ENCODE assay signal across 1 cellular context in the genomic region with DNA sequence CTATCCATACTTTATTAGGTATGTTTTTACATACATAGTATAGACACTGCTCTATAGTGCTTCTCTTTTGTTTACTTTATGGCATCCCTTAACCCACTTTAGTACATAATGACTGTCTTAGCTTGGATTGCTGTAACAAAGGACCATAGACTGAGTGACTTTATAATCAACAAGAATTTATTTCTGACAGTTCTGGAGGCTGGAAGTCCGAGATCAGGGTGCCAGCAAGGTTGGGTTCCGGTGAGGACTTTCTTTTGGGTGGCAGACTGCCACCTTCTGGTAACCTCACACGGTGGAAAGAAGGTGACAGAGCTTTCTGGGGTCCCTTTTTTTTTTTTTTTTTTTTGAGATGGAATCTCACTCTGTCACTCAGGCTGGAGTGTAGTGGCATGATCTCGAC.
TF ChIP-seq lines count a peak whose summit lies in the region.

No MANE protein-coding gene starts in this region.

TF ChIP-seq in HepG2, 621 proteins besides CTCF, POLR2A, EP300 and RAD21 (continued from another document and continues in another):
- TF ChIP-seq, protein P1, sequence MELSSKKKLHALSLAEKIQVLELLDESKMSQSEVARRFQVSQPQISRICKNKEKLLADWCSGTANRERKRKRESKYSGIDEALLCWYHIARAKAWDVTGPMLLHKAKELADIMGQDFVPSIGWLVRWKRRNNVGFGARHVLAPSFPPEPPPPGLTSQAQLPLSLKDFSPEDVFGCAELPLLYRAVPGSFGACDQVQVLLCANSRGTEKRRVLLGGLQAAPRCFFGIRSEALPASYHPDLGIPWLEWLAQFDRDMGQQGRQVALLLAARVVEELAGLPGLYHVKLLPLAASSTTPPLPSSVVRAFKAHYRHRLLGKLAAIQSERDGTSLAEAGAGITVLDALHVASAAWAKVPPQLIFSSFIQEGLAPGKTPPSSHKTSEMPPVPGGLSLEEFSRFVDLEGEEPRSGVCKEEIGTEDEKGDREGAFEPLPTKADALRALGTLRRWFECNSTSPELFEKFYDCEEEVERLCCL (CRISPR knock-in tag; IDR thresholded peaks at IDR 0.05; ENCODE audit: borderline replicate concordance), result no peak
- TF ChIP-seq SMAD3 (CRISPR knock-in tag; IDR thresholded peaks at IDR 0.05) (no peak), SYNCRIP (IDR thresholded peaks at IDR 0.05; ENCODE audit: insufficient read depth, low read depth, low read length) (no peak), NR2F6 (IDR thresholded peaks at IDR 0.05) (no peak), NR2F6 (CRISPR knock-in tag; IDR thresholded peaks at IDR 0.05) (peak; percentile 49; the same call in 1 of the 2 replicates), STAT5B (CRISPR knock-in tag; IDR thresholded peaks at IDR 0.05) (no peak), SRY (CRISPR knock-in tag; IDR thresholded peaks at IDR 0.05) (no peak), ZNF326 (CRISPR knock-in tag; IDR thresholded peaks at IDR 0.05; ENCODE audit: borderline replicate concordance) (no peak), ZNF569 (CRISPR knock-in tag; IDR thresholded peaks at IDR 0.05; ENCODE audit: borderline replicate concordance) (no peak), ARID2 (CRISPR knock-in tag; IDR thresholded peaks at IDR 0.05; ENCODE audit: borderline replicate concordance) (no peak), NFIB (CRISPR knock-in tag; IDR thresholded peaks at IDR 0.05; ENCODE audit: borderline replicate concordance) (no peak), YEATS4 (CRISPR knock-in tag; IDR thresholded peaks at IDR 0.05; ENCODE audit: borderline replicate concordance) (0 out of 2 replicates have a peak, but pooled peaks have one; percentile 23), HNF4A (CRISPR knock-in tag; IDR thresholded peaks at IDR 0.05) (no peak), GATAD2A (CRISPR knock-in tag; IDR thresholded peaks at IDR 0.05) (0 out of 2 replicates have a peak, but pooled peaks have one; percentile 14), PCBP1 (IDR thresholded peaks at IDR 0.05; ENCODE audit: borderline replicate concordance, low read depth, low read length) (no peak), STAG1 (CRISPR knock-in tag; IDR thresholded peaks at IDR 0.05) (peak; percentile 75), RFX5 (IDR thresholded peaks at IDR 0.05; ENCODE audit: low read depth, low read length) (no peak), SMC3 (IDR thresholded peaks at IDR 0.05; ENCODE audit: low read length) (peak; percentile 60), SAFB2 (CRISPR knock-in tag; IDR thresholded peaks at IDR 0.05; ENCODE audit: borderline replicate concordance, low read depth) (no peak), ISL2 (CRISPR knock-in tag; IDR thresholded peaks at IDR 0.05) (0 out of 2 replicates have a peak, but pooled peaks have one; percentile 15), TBX2 (CRISPR knock-in tag; IDR thresholded peaks at IDR 0.05; ENCODE audit: borderline replicate concordance) (no peak), HOXA3 (CRISPR knock-in tag; IDR thresholded peaks at IDR 0.05) (peak; percentile 23; the same call in 1 of the 2 replicates), HDAC2 (CRISPR knock-in tag; IDR thresholded peaks at IDR 0.05) (no peak), ZNF629 (CRISPR knock-in tag; conservative IDR thresholded peaks at IDR 0.05) (no peak), FIP1L1 (IDR thresholded peaks at IDR 0.05; ENCODE audit: borderline replicate concordance, insufficient read depth, low read depth, low read length) (no peak), TP53 (CRISPR knock-in tag; conservative IDR thresholded peaks at IDR 0.05) (no peak), THAP11 (CRISPR knock-in tag; IDR thresholded peaks at IDR 0.05) (no peak), SALL1 (CRISPR knock-in tag; IDR thresholded peaks at IDR 0.05) (no peak), ZNF33B (CRISPR knock-in tag; IDR thresholded peaks at IDR 0.05) (no peak), ZNF180 (CRISPR knock-in tag; IDR thresholded peaks at IDR 0.05; ENCODE audit: borderline replicate concordance, low read depth) (no peak), FOXO1 (CRISPR knock-in tag; IDR thresholded peaks at IDR 0.05) (no peak), SMARCE1 (IDR thresholded peaks at IDR 0.05; ENCODE audit: borderline replicate concordance) (no peak), RELA (CRISPR knock-in tag; IDR thresholded peaks at IDR 0.05) (no peak), ZNF644 (CRISPR knock-in tag; IDR thresholded peaks at IDR 0.05; ENCODE audit: low read depth) (no peak)
- TF ChIP-seq, protein P2, sequence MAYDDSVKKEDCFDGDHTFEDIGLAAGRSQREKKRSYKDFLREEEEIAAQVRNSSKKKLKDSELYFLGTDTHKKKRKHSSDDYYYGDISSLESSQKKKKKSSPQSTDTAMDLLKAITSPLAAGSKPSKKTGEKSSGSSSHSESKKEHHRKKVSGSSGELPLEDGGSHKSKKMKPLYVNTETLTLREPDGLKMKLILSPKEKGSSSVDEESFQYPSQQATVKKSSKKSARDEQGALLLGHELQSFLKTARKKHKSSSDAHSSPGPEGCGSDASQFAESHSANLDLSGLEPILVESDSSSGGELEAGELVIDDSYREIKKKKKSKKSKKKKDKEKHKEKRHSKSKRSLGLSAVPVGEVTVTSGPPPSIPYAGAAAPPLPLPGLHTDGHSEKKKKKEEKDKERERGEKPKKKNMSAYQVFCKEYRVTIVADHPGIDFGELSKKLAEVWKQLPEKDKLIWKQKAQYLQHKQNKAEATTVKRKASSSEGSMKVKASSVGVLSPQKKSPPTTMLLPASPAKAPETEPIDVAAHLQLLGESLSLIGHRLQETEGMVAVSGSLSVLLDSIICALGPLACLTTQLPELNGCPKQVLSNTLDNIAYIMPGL (CRISPR knock-in tag; IDR thresholded peaks at IDR 0.05; ENCODE audit: borderline replicate concordance in 1 of 2, low read depth in 1 of 2), result no peak
- TF ChIP-seq, protein P3, sequence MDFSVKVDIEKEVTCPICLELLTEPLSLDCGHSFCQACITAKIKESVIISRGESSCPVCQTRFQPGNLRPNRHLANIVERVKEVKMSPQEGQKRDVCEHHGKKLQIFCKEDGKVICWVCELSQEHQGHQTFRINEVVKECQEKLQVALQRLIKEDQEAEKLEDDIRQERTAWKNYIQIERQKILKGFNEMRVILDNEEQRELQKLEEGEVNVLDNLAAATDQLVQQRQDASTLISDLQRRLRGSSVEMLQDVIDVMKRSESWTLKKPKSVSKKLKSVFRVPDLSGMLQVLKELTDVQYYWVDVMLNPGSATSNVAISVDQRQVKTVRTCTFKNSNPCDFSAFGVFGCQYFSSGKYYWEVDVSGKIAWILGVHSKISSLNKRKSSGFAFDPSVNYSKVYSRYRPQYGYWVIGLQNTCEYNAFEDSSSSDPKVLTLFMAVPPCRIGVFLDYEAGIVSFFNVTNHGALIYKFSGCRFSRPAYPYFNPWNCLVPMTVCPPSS (IDR thresholded peaks at IDR 0.05), result no peak
- TF ChIP-seq, protein P4, sequence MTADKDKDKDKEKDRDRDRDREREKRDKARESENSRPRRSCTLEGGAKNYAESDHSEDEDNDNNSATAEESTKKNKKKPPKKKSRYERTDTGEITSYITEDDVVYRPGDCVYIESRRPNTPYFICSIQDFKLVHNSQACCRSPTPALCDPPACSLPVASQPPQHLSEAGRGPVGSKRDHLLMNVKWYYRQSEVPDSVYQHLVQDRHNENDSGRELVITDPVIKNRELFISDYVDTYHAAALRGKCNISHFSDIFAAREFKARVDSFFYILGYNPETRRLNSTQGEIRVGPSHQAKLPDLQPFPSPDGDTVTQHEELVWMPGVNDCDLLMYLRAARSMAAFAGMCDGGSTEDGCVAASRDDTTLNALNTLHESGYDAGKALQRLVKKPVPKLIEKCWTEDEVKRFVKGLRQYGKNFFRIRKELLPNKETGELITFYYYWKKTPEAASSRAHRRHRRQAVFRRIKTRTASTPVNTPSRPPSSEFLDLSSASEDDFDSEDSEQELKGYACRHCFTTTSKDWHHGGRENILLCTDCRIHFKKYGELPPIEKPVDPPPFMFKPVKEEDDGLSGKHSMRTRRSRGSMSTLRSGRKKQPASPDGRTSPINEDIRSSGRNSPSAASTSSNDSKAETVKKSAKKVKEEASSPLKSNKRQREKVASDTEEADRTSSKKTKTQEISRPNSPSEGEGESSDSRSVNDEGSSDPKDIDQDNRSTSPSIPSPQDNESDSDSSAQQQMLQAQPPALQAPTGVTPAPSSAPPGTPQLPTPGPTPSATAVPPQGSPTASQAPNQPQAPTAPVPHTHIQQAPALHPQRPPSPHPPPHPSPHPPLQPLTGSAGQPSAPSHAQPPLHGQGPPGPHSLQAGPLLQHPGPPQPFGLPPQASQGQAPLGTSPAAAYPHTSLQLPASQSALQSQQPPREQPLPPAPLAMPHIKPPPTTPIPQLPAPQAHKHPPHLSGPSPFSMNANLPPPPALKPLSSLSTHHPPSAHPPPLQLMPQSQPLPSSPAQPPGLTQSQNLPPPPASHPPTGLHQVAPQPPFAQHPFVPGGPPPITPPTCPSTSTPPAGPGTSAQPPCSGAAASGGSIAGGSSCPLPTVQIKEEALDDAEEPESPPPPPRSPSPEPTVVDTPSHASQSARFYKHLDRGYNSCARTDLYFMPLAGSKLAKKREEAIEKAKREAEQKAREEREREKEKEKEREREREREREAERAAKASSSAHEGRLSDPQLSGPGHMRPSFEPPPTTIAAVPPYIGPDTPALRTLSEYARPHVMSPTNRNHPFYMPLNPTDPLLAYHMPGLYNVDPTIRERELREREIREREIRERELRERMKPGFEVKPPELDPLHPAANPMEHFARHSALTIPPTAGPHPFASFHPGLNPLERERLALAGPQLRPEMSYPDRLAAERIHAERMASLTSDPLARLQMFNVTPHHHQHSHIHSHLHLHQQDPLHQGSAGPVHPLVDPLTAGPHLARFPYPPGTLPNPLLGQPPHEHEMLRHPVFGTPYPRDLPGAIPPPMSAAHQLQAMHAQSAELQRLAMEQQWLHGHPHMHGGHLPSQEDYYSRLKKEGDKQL (CRISPR knock-in tag; IDR thresholded peaks at IDR 0.05; ENCODE audit: low read depth), result no peak
- TF ChIP-seq, protein P5, sequence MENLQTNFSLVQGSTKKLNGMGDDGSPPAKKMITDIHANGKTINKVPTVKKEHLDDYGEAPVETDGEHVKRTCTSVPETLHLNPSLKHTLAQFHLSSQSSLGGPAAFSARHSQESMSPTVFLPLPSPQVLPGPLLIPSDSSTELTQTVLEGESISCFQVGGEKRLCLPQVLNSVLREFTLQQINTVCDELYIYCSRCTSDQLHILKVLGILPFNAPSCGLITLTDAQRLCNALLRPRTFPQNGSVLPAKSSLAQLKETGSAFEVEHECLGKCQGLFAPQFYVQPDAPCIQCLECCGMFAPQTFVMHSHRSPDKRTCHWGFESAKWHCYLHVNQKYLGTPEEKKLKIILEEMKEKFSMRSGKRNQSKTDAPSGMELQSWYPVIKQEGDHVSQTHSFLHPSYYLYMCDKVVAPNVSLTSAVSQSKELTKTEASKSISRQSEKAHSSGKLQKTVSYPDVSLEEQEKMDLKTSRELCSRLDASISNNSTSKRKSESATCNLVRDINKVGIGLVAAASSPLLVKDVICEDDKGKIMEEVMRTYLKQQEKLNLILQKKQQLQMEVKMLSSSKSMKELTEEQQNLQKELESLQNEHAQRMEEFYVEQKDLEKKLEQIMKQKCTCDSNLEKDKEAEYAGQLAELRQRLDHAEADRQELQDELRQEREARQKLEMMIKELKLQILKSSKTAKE (CRISPR knock-in tag; IDR thresholded peaks at IDR 0.05; ENCODE audit: borderline replicate concordance), result no peak
- TF ChIP-seq, protein P6, sequence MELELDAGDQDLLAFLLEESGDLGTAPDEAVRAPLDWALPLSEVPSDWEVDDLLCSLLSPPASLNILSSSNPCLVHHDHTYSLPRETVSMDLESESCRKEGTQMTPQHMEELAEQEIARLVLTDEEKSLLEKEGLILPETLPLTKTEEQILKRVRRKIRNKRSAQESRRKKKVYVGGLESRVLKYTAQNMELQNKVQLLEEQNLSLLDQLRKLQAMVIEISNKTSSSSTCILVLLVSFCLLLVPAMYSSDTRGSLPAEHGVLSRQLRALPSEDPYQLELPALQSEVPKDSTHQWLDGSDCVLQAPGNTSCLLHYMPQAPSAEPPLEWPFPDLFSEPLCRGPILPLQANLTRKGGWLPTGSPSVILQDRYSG (CRISPR knock-in tag; IDR thresholded peaks at IDR 0.05), result no peak
- TF ChIP-seq, protein P7, sequence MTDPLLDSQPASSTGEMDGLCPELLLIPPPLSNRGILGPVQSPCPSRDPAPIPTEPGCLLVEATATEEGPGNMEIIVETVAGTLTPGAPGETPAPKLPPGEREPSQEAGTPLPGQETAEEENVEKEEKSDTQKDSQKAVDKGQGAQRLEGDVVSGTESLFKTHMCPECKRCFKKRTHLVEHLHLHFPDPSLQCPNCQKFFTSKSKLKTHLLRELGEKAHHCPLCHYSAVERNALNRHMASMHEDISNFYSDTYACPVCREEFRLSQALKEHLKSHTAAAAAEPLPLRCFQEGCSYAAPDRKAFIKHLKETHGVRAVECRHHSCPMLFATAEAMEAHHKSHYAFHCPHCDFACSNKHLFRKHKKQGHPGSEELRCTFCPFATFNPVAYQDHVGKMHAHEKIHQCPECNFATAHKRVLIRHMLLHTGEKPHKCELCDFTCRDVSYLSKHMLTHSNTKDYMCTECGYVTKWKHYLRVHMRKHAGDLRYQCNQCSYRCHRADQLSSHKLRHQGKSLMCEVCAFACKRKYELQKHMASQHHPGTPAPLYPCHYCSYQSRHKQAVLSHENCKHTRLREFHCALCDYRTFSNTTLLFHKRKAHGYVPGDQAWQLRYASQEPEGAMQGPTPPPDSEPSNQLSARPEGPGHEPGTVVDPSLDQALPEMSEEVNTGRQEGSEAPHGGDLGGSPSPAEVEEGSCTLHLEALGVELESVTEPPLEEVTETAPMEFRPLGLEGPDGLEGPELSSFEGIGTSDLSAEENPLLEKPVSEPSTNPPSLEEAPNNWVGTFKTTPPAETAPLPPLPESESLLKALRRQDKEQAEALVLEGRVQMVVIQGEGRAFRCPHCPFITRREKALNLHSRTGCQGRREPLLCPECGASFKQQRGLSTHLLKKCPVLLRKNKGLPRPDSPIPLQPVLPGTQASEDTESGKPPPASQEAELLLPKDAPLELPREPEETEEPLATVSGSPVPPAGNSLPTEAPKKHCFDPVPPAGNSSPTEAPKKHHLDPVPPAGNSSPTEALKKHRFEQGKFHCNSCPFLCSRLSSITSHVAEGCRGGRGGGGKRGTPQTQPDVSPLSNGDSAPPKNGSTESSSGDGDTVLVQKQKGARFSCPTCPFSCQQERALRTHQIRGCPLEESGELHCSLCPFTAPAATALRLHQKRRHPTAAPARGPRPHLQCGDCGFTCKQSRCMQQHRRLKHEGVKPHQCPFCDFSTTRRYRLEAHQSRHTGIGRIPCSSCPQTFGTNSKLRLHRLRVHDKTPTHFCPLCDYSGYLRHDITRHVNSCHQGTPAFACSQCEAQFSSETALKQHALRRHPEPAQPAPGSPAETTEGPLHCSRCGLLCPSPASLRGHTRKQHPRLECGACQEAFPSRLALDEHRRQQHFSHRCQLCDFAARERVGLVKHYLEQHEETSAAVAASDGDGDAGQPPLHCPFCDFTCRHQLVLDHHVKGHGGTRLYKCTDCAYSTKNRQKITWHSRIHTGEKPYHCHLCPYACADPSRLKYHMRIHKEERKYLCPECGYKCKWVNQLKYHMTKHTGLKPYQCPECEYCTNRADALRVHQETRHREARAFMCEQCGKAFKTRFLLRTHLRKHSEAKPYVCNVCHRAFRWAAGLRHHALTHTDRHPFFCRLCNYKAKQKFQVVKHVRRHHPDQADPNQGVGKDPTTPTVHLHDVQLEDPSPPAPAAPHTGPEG (CRISPR knock-in tag; IDR thresholded peaks at IDR 0.05), result no peak
- TF ChIP-seq, protein P8, sequence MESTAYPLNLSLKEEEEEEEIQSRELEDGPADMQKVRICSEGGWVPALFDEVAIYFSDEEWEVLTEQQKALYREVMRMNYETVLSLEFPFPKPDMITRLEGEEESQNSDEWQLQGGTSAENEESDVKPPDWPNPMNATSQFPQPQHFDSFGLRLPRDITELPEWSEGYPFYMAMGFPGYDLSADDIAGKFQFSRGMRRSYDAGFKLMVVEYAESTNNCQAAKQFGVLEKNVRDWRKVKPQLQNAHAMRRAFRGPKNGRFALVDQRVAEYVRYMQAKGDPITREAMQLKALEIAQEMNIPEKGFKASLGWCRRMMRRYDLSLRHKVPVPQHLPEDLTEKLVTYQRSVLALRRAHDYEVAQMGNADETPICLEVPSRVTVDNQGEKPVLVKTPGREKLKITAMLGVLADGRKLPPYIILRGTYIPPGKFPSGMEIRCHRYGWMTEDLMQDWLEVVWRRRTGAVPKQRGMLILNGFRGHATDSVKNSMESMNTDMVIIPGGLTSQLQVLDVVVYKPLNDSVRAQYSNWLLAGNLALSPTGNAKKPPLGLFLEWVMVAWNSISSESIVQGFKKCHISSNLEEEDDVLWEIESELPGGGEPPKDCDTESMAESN (CRISPR knock-in tag; conservative IDR thresholded peaks at IDR 0.05), result no peak
